Comparison of ENCODE assay signal across 1 cellular context in genomic region chr21:42092805-42093590, GRCh38.
TF ChIP-seq lines count a peak whose summit lies in the region.

No MANE protein-coding gene starts in this region.

TF ChIP-seq in H1, 55 proteins besides CTCF, POLR2A, EP300 and RAD21:
- no peak for TF ChIP-seq SRF (IDR thresholded peaks at IDR 0.05; ENCODE audit: low read depth, low read length)
- no peak for TF ChIP-seq RNF2 (IDR thresholded peaks at IDR 0.05; ENCODE audit: borderline replicate concordance, low read depth, low read length, missing control alignments, poor library complexity, severe bottlenecking)
- no peak for TF ChIP-seq FOSL1 (IDR thresholded peaks at IDR 0.05; ENCODE audit: insufficient read depth, low read depth, low read length)
- no peak for TF ChIP-seq EZH2 (IDR thresholded peaks at IDR 0.05; ENCODE audit: low read depth, low read length, severe bottlenecking)
- no peak for TF ChIP-seq JUND (IDR thresholded peaks at IDR 0.05; ENCODE audit: low read length)
- TF ChIP-seq RXRA (IDR thresholded peaks at IDR 0.05; ENCODE audit: insufficient read depth, low read depth, low read length): no peak
- no peak for TF ChIP-seq KDM1A (IDR thresholded peaks at IDR 0.05; ENCODE audit: borderline replicate concordance, low read length)
- TF ChIP-seq ASH2L (IDR thresholded peaks at IDR 0.05; ENCODE audit: low read length): no peak
- TF ChIP-seq YY1 (IDR thresholded peaks at IDR 0.05; ENCODE audit: low read depth, low read length): no peak
- no peak for TF ChIP-seq ATF3 (IDR thresholded peaks at IDR 0.05; ENCODE audit: insufficient read depth, low read depth, low read length)
- TF ChIP-seq SIX5 (IDR thresholded peaks at IDR 0.05; ENCODE audit: low read depth, low read length): no peak
- TF ChIP-seq POLR2AphosphoS5 (IDR thresholded peaks at IDR 0.05; ENCODE audit: low read depth, low read length): no peak
- no peak for TF ChIP-seq ZNF274 (IDR thresholded peaks at IDR 0.05; ENCODE audit: borderline replicate concordance, extremely low read depth, low read length)
- no peak for TF ChIP-seq CHD1 (IDR thresholded peaks at IDR 0.05; ENCODE audit: low read depth, low read length)
- no peak for TF ChIP-seq SUZ12 (IDR thresholded peaks at IDR 0.05; ENCODE audit: low read length)
- TF ChIP-seq CREB1 (IDR thresholded peaks at IDR 0.05): no peak
- no peak for TF ChIP-seq CHD7 (IDR thresholded peaks at IDR 0.05; ENCODE audit: insufficient replicate concordance, low read length)
- no peak for TF ChIP-seq SP4 (IDR thresholded peaks at IDR 0.05; ENCODE audit: low read length)
